ENCODE assay signal across 1 cellular context in genomic region chr7:33091641-33092191, GRCh38.
TF ChIP-seq lines count a peak whose summit lies in the region.

No MANE protein-coding gene starts in this region.

TF ChIP-seq in IMR-90, 13 proteins besides CTCF, POLR2A, EP300 and RAD21:
- no peak for TF ChIP-seq MAZ (IDR thresholded peaks at IDR 0.05; ENCODE audit: borderline replicate concordance, low read depth, low read length)
